Comparison of ENCODE assay signal across 23 cellular contexts in genomic region chr15:87649175-87649574, GRCh38.
"Had no signal": no experiment of that assay in that cellular context is flagged by ENCODE, and none has a peak within 500 bp of the region (broad histone marks: within the 10 kb centered on the region; RNA-seq: fewer than 3 reads in every experiment).

No MANE protein-coding gene starts in this region.

- DNase-seq: colonic mucosa; cortex of kidney; effector CD8-positive, alpha-beta T cell; effector memory CD8-positive, alpha-beta T cell; endodermal cell; erythroblast; esophagus squamous epithelium; foreskin fibroblast; foreskin melanocyte; gastrocnemius medialis; glutamatergic neuron; head of caudate nucleus; heart right ventricle; hippocampal formation; left cardiac atrium; left lung; left ventricle myocardium superior; lower lobe of right lung; mesenchymal stem cell; mucosa of descending colon; naive B cell had no signal

- H3K4me1 ChIP-seq: colonic mucosa, esophagus squamous epithelium, gastrocnemius medialis, heart right ventricle, left lung had no signal

- ATAC-seq: effector memory CD8-positive, alpha-beta T cell; esophagus mucosa; gastrocnemius medialis; heart right ventricle; left cardiac atrium; left lung; left ventricle myocardium superior; lower lobe of right lung; mucosa of descending colon had no signal

- H3K27me3 ChIP-seq: colonic mucosa, esophagus squamous epithelium, gastrocnemius medialis, heart right ventricle, left lung had no signal

- H3K9me3 ChIP-seq: colonic mucosa, esophagus squamous epithelium, gastrocnemius medialis, heart right ventricle, left lung, lower lobe of right lung, mucosa of descending colon had no signal

- H3K36me3 ChIP-seq: colonic mucosa, esophagus squamous epithelium, gastrocnemius medialis, heart right ventricle, left lung, lower lobe of right lung had no signal

- H3K4me3 ChIP-seq: colonic mucosa, esophagus squamous epithelium, gastrocnemius medialis, heart right ventricle, left lung, lower lobe of right lung, mucosa of descending colon had no signal

- H3K27ac ChIP-seq: colonic mucosa, epithelial cell of prostate, esophagus squamous epithelium, gastrocnemius medialis, heart right ventricle, left lung, lower lobe of right lung had no signal
